21 cellular contexts compared by ENCODE assay signal in the genomic region with DNA sequence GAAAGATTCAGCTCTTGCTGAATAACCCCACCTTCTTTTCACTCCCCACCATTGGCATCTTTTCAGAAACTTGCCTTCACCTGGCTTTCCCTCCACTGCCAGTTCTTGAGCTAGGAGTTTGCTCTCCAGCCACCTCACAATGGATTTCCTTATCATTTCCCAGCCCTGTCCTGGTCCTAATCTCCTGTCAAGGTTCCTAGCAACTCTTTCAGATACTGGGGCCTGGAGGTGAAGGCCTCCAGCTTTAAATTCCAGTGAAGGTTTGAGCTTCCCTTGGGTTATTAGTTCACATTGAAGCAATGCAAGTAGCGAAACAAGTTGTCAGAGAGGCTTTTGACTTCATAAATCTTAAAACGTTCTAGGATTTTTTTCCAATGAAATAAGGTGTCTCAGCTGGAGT.
"Had no signal": no experiment of that assay in that cellular context is flagged by ENCODE, and none has a peak within 500 bp of the region (broad histone marks: within the 10 kb centered on the region; RNA-seq: fewer than 3 reads in every experiment).

No MANE protein-coding gene starts in this region.

- H3K4me3 ChIP-seq: left ventricle myocardium inferior, lower lobe of right lung, skin epidermis, stomach, thoracic aorta, transverse colon had no signal

- H3K27me3 Mint-ChIP-seq: dendritic cell treated with granulocyte-macrophage colony-stimulating factor and Interleukin-4, amounts not matched to agents 40 ng/mL and 50 ng/mL, for 4 days; memory B cell; naive thymus-derived CD4-positive, alpha-beta T cell had no signal

- H3K4me1 Mint-ChIP-seq: immature natural killer cell, memory B cell, neural crest cell had no signal

- H3K9me3 Mint-ChIP-seq: dendritic cell treated with granulocyte-macrophage colony-stimulating factor and Interleukin-4, amounts not matched to agents 40 ng/mL and 50 ng/mL, for 4 days; neural crest cell had no signal

- H3K27ac ChIP-seq: left ventricle myocardium inferior, lower lobe of right lung, skin epidermis, stomach, thoracic aorta, transverse colon had no signal

- H3K27me3 ChIP-seq: stomach, transverse colon had no signal

- ATAC-seq: left cardiac atrium; lower lobe of right lung; naive thymus-derived CD4-positive, alpha-beta T cell had no signal

- FAIRE-seq: colon, endothelial cell of umbilical vein, keratinocyte had no signal

- H3K27ac Mint-ChIP-seq: dendritic cell treated with granulocyte-macrophage colony-stimulating factor and Interleukin-4, amounts not matched to agents 40 ng/mL and 50 ng/mL, for 4 days; immature natural killer cell; memory B cell; naive thymus-derived CD4-positive, alpha-beta T cell had no signal

- H3K36me3 ChIP-seq: left ventricle myocardium inferior, lower lobe of right lung, stomach, thoracic aorta, transverse colon had no signal

- DNase-seq: erythroblast; foreskin melanocyte; immature natural killer cell; left cardiac atrium; left ventricle myocardium inferior; lower lobe of right lung; naive thymus-derived CD4-positive, alpha-beta T cell; nucleus accumbens; stimulated activated CD4-positive, alpha-beta T cell treated with anti-CD3 and anti-CD28 coated beads, Interleukin-12 subunit alpha, Interleukin-12 subunit beta, amount 100 ng/mL, for 4 hours; stimulated activated naive CD4-positive, alpha-beta T cell; stomach; substantia nigra; transverse colon had no signal

- H3K36me3 Mint-ChIP-seq: immature natural killer cell; memory B cell; naive thymus-derived CD4-positive, alpha-beta T cell had no signal

- H3K9me3 ChIP-seq: left ventricle myocardium inferior, lower lobe of right lung, stomach, thoracic aorta, transverse colon had no signal

- H3K4me1 ChIP-seq: lower lobe of right lung had no signal

- H3K4me3 Mint-ChIP-seq: dendritic cell treated with granulocyte-macrophage colony-stimulating factor and Interleukin-4, amounts not matched to agents 40 ng/mL and 50 ng/mL, for 4 days; immature natural killer cell; memory B cell; naive thymus-derived CD4-positive, alpha-beta T cell; neural crest cell had no signal
